ENCODE assay signal across 18 cellular contexts in the genomic region with DNA sequence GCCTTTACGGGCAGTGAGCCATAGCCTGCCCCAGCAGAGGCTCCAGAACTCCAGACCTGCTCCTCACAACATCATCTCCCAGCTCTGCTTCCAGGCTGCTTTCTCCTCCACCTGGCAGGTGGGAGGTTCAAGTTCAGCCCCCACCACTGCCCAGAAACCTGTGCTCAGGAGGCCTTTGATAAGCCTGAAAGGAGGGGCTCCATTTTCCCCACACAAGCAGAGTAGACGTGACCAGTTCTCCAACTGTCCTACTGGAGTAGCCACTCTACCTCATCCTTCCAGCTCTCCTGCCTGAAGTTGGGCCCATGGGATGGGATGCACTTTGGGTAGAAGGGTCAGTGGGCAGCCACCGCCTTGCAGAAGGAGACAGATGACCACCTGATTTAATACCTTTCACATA. TPM values are rescaled to one million over a fixed set of nuclear protein-coding genes. Genes with fewer than 3 reads are reported as not detected.
DNase-seq lines count a peak whose midpoint lies in the region; FAIRE-seq and TF ChIP-seq lines count a peak whose summit lies in the region.
"Had no signal": no experiment of that assay in that cellular context is flagged by ENCODE, and none has a peak within 500 bp of the region (broad histone marks: within the 10 kb centered on the region; RNA-seq: fewer than 3 reads in every experiment).

No MANE protein-coding gene starts in this region.

- H3K4me3 Mint-ChIP-seq in nephron = peak overlapping the region in 1 of 3 experiments; percentile 36

- no peak for FAIRE-seq in RCC 7860 (lab: Jason Lieb, UNC)
- FAIRE-seq: GM12892 had no signal

- H3F3A ChIP-seq in GM23248 (ENCODE audit: insufficient read depth) (peaks cover 19% of the 10 kb centered on the region), smooth muscle cell (ENCODE audit: low read depth) (peaks cover 7% of the 10 kb centered on the region)

- H3K4me1 Mint-ChIP-seq in nephron = peaks cover 70% of the 10 kb centered on the region

- no peaks in the 10 kb centered on the region for H4K20me1 ChIP-seq in GM23248 (ENCODE audit: insufficient read depth)
- no peaks in the 10 kb centered on the region for H4K20me1 ChIP-seq in smooth muscle cell (ENCODE audit: low read depth)

- H3K4me1 ChIP-seq in GM23248 (ENCODE audit: insufficient read depth) (peaks cover 17% of the 10 kb centered on the region), smooth muscle cell (ENCODE audit: low read depth) (no peaks in the 10 kb centered on the region)

- no peaks in the 10 kb centered on the region for H3K9me2 ChIP-seq in GM23248 (ENCODE audit: insufficient read depth)

- H3K9me3 ChIP-seq in GM23248 (ENCODE audit: low read depth) = no peaks in the 10 kb centered on the region
- H3K9me3 ChIP-seq in smooth muscle cell (replicated peaks; ENCODE audit: low read depth) = no peaks in the 10 kb centered on the region

- H3K27me3 ChIP-seq in GM23248 (replicated peaks; ENCODE audit: insufficient read depth) (no peaks in the 10 kb centered on the region), smooth muscle cell (ENCODE audit: low read depth) (no peaks in the 10 kb centered on the region)

- H3K36me3 ChIP-seq in GM23248 (ENCODE audit: low read depth) (no peaks in the 10 kb centered on the region), smooth muscle cell (ENCODE audit: low read depth) (no peaks in the 10 kb centered on the region)

- peaks cover 19% of the 10 kb centered on the region for H3K27me3 Mint-ChIP-seq in nephron (ENCODE audit: low read depth)

- no peak for DNase-seq in GM23248
- no peak for DNase-seq in smooth muscle cell (lab: John Stamatoyannopoulos, UW; ENCODE audit: unreplicated experiment)
- no peak for DNase-seq in posterior cingulate gyrus
- DNase-seq in RCC 7860 (ENCODE audit: low spot score) = no peak
- DNase-seq in NCI-H1436 (lab: John Stamatoyannopoulos, UW) = no peak
- DNase-seq: AML-193, COR-L47, DMS153, GOT3, KBM-7, NCI-H1417 treated with DMSO at 0.1 percent for 48 hours, NCI-H2029 treated with DMSO at 0.1 percent for 48 hours, NCI-H82, PC-9 had no signal

- H3K36me3 Mint-ChIP-seq in nephron (ENCODE audit: low read depth) = peaks cover 26% of the 10 kb centered on the region
- H3K36me3 Mint-ChIP-seq: CD14-positive monocyte had no signal

- H3K9me3 Mint-ChIP-seq in nephron = no peaks in the 10 kb centered on the region
- H3K9me3 Mint-ChIP-seq: CD14-positive monocyte had no signal

- H3K27ac Mint-ChIP-seq in nephron = peak overlapping the region; percentile 53 to 94 (median 76)
- H3K27ac Mint-ChIP-seq: CD14-positive monocyte had no signal

- 90 to 92% methylated on average over 3 of the region's 3 CpGs for WGBS in GM23248 (ENCODE audit: low coverage in 1 of 2, low lambda C conversion rate in 2 of 2, missing lambda C conversion rate in 2 of 2), 2 experiments
- WGBS in smooth muscle cell (ENCODE audit: low lambda C conversion rate) = 71% methylated on average over 3 of the region's 3 CpGs

- TF ChIP-seq CTCF in nephron (IDR thresholded peaks at IDR 0.05; ENCODE audit: unreplicated experiment in 3 of 3) = no peak
- TF ChIP-seq CTCF in smooth muscle cell (IDR thresholded peaks at IDR 0.05; ENCODE audit: borderline replicate concordance, insufficient read depth, poor library complexity, severe bottlenecking) = no peak

- in situ Hi-C loops in GM23248 (cut with MboI) = loop anchor here (5.0 kb wide), 1 partner anchor 93 kb away; no protein-coding TSS in a partner anchor

- no peak overlapping the region for H2AFZ ChIP-seq in GM23248
- no peak overlapping the region for H2AFZ ChIP-seq in smooth muscle cell (ENCODE audit: low read depth)
- H2AFZ ChIP-seq: PC-9 had no signal

- H3K79me2 ChIP-seq in GM23248 (ENCODE audit: insufficient read depth) (no peaks in the 10 kb centered on the region), smooth muscle cell (ENCODE audit: low read depth) (no peaks in the 10 kb centered on the region)

- H3K9ac ChIP-seq in GM23248 = no peak overlapping the region
- H3K9ac ChIP-seq in smooth muscle cell (ENCODE audit: low read depth) = no peak overlapping the region

- no peak overlapping the region for H3K4me3 ChIP-seq in GM23248
- H3K4me3 ChIP-seq in smooth muscle cell = no peak overlapping the region
- H3K4me3 ChIP-seq: PC-9 had no signal

- H3K4me2 ChIP-seq in GM23248 (ENCODE audit: unreplicated experiment) = peak overlapping the region; percentile 70
- peak overlapping the region; percentile 25 for H3K4me2 ChIP-seq in smooth muscle cell
- H3K4me2 ChIP-seq: PC-9 had no signal

- H3K27ac ChIP-seq in GM23248 = no peak overlapping the region
- peak overlapping the region; percentile 19 for H3K27ac ChIP-seq in angular gyrus (ENCODE audit: low read depth, low read length)
- H3K27ac ChIP-seq in smooth muscle cell (ENCODE audit: low read depth) = no peak overlapping the region
- H3K27ac ChIP-seq: PC-9 had no signal

- intact Hi-C loops in posterior cingulate gyrus (cut with DNase I) = no loop called here

RNA-seq across cellular contexts. Expression of a gene that starts 53.3 kb away (rescaled TPM):
- total RNA-seq in GM23248 (2014; rRNA removed; shearing (Covaris generic)) = 4.8 and 4.9 TPM in 2 replicates
- polyA plus RNA-seq in GM23248 (2016; fragmentation: Nextera tagmentation; extraction: Ambion mirVana) (5.4 and 5.6 TPM in 2 replicates), smooth muscle cell (4.3 and 5.3 TPM in 2 replicates)
- 3.9 and 6.4 TPM in 2 replicates for total RNA-seq in smooth muscle cell
- polyA plus RNA-seq: CD14-positive monocyte had no signal
